In genomic region chr14:23529016-23529740, GRCh38 we compare ENCODE assay signal across 1 cellular context.
TF ChIP-seq lines count a peak whose summit lies in the region.

No MANE protein-coding gene starts in this region.

TF ChIP-seq in HEK293, 187 proteins besides CTCF, POLR2A, EP300 and RAD21:
- TF ChIP-seq PRDM10 (tag by site-specific recombination; IDR thresholded peaks at IDR 0.05) (peak; percentile 66), ZNF10 (tag by site-specific recombination; IDR thresholded peaks at IDR 0.05) (no peak), GLI2 (tag by site-specific recombination; IDR thresholded peaks at IDR 0.05; ENCODE audit: borderline replicate concordance, low read depth) (no peak), ZNF692 (tag by site-specific recombination; IDR thresholded peaks at IDR 0.05) (no peak)
